Comparison of ENCODE assay signal across 1 cellular context in the genomic region with DNA sequence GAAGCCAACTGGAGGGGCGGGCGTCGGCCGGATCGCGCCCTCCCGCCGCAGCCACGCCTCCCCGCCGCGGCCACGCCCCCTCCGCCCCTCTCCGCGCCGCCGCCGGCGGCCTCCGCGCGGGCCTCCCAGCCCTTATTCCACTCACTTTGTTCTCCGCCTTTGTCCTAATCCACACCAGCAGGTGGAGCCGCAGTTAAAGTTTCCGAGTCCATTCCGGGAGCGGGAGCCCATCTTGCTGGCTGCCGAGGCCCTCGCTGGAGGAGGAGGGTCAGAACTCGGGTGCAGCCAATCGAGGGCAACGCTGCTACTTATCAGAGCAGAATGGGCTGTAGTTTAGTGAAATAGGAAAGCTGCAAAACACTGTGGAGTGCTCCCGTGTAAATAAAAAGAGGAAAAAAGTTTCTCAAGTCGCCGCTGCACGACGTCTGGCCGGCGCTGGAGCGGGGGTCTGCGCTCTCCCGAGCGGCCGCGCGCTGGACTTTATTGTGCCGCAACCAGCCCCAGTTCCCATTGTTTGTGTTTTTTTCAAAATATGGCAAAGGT.
TF ChIP-seq lines count a peak whose summit lies in the region.

A gene (plus strand): TSS at position 271 of the 543 bp plus-strand sequence. CDS start 262 bp downstream, at position 533.

TF ChIP-seq in A549, 52 proteins besides CTCF, POLR2A, EP300 and RAD21 (continued from another document):
- TF ChIP-seq ZC3H11A (IDR thresholded peaks at IDR 0.05) (no peak), KDM5A (IDR thresholded peaks at IDR 0.05) (no peak), CBX2 (IDR thresholded peaks at IDR 0.05; ENCODE audit: borderline replicate concordance, low read depth) (no peak), MAZ (IDR thresholded peaks at IDR 0.05; ENCODE audit: borderline replicate concordance, low read depth, low read length) (no peak), HOXB13 (CRISPR knock-in tag; IDR thresholded peaks at IDR 0.05; ENCODE audit: low read depth) (no peak), ESRRA (IDR thresholded peaks at IDR 0.05; ENCODE audit: borderline replicate concordance, low read length) (no peak), NR3C1 (IDR thresholded peaks at IDR 0.05) (no peak), MAFK (IDR thresholded peaks at IDR 0.05; ENCODE audit: partially characterized antibody) (no peak), KDM1A (IDR thresholded peaks at IDR 0.05; ENCODE audit: low read depth) (no peak), CEBPB (IDR thresholded peaks at IDR 0.05) (no peak), TP53 (CRISPR knock-in tag; IDR thresholded peaks at IDR 0.05) (no peak), RNF2 (IDR thresholded peaks at IDR 0.05; ENCODE audit: borderline replicate concordance, low read depth) (no peak), ZNF302 (CRISPR knock-in tag; IDR thresholded peaks at IDR 0.05) (no peak), FOSL2 (IDR thresholded peaks at IDR 0.05) (no peak), FOSL2 (CRISPR knock-in tag; IDR thresholded peaks at IDR 0.05) (no peak), JUN (IDR thresholded peaks at IDR 0.05) (0 out of 5 replicates have a peak, but pooled peaks of 1 of the 2 experiments have one; percentile 43), RCOR1 (IDR thresholded peaks at IDR 0.05; ENCODE audit: low read depth, low read length) (no peak)
- TF ChIP-seq, protein P1, sequence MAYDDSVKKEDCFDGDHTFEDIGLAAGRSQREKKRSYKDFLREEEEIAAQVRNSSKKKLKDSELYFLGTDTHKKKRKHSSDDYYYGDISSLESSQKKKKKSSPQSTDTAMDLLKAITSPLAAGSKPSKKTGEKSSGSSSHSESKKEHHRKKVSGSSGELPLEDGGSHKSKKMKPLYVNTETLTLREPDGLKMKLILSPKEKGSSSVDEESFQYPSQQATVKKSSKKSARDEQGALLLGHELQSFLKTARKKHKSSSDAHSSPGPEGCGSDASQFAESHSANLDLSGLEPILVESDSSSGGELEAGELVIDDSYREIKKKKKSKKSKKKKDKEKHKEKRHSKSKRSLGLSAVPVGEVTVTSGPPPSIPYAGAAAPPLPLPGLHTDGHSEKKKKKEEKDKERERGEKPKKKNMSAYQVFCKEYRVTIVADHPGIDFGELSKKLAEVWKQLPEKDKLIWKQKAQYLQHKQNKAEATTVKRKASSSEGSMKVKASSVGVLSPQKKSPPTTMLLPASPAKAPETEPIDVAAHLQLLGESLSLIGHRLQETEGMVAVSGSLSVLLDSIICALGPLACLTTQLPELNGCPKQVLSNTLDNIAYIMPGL (CRISPR knock-in tag; IDR thresholded peaks at IDR 0.05; ENCODE audit: borderline replicate concordance) = no peak
- TF ChIP-seq, protein P2, sequence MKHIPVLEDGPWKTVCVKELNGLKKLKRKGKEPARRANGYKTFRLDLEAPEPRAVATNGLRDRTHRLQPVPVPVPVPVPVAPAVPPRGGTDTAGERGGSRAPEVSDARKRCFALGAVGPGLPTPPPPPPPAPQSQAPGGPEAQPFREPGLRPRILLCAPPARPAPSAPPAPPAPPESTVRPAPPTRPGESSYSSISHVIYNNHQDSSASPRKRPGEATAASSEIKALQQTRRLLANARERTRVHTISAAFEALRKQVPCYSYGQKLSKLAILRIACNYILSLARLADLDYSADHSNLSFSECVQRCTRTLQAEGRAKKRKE (CRISPR knock-in tag; IDR thresholded peaks at IDR 0.05; ENCODE audit: low read depth) = no peak
- TF ChIP-seq, protein P3, sequence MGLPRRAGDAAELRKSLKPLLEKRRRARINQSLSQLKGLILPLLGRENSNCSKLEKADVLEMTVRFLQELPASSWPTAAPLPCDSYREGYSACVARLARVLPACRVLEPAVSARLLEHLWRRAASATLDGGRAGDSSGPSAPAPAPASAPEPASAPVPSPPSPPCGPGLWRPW (IDR thresholded peaks at IDR 0.05) = no peak
- TF ChIP-seq, protein P4, sequence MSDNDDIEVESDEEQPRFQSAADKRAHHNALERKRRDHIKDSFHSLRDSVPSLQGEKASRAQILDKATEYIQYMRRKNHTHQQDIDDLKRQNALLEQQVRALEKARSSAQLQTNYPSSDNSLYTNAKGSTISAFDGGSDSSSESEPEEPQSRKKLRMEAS (IDR thresholded peaks at IDR 0.05) = peak; percentile 66
TF ChIP-seq in A549: peak in this region for 4.
